19 cellular contexts compared by ENCODE assay signal in the genomic region with DNA sequence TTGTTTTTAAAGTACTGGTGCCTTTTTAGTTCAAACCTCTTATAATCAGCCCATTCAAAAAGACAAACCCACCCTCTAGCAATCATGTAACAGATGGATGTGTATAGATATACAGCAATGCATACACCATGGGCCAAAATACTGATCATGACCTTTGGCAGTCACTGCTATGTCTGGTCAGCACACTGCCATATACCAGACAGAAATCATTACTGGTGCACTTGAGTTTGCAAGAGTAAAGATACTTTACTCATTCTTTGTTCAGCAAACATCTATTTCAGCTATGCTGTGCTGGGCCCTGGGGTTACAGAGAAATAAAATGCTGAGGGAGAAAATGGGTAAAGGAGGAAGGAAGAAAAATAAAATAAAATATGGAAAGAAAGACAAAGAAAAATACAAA. TPM values are rescaled to one million over a fixed set of nuclear protein-coding genes. Genes with fewer than 3 reads are reported as not detected.
A peak's percentile ranks its signal among the peaks of the same experiment; 100 is the strongest.
DNase-seq lines count a peak whose midpoint lies in the region; ATAC-seq and TF ChIP-seq lines count a peak whose summit lies in the region.
"Had no signal": no experiment of that assay in that cellular context is flagged by ENCODE, and none has a peak within 500 bp of the region (broad histone marks: within the 10 kb centered on the region; RNA-seq: fewer than 3 reads in every experiment).

No MANE protein-coding gene starts in this region.

- peak overlapping the region; percentile 30 for H3K27ac ChIP-seq in HL-60 (replicated peaks)
- H3K27ac ChIP-seq: GM23248 had no signal

- no peaks in the 10 kb centered on the region for H3K27me3 ChIP-seq in HL-60 (ENCODE audit: insufficient read depth, poor library complexity, severe bottlenecking)
- H3K27me3 ChIP-seq: BE2C had no signal

- TF ChIP-seq CTCF in HL-60 (IDR thresholded peaks at IDR 0.05; ENCODE audit: insufficient read depth, low read length): no peak

- peaks cover 27% of the 10 kb centered on the region for H3K4me1 Mint-ChIP-seq in memory B cell
- peaks cover 38% of the 10 kb centered on the region for H3K4me1 Mint-ChIP-seq in stimulated activated effector memory CD8-positive, alpha-beta T cell treated with anti-CD3 and anti-CD28 coated beads, Interleukin-12 subunit alpha, Interleukin-12 subunit beta, amount 100 ng/mL, for 72 hours
- peaks cover 29% of the 10 kb centered on the region for H3K4me1 Mint-ChIP-seq in activated CD4-positive, alpha-beta T cell treated with anti-CD3 and anti-CD28 coated beads for 36 hours

- H3K36me3 Mint-ChIP-seq in memory B cell: peaks cover 1% of the 10 kb centered on the region
- H3K36me3 Mint-ChIP-seq in stimulated activated effector memory CD8-positive, alpha-beta T cell treated with anti-CD3 and anti-CD28 coated beads, Interleukin-12 subunit alpha, Interleukin-12 subunit beta, amount 100 ng/mL, for 72 hours: no peaks in the 10 kb centered on the region
- H3K36me3 Mint-ChIP-seq in activated CD4-positive, alpha-beta T cell treated with anti-CD3 and anti-CD28 coated beads for 36 hours (ENCODE audit: low read depth): peaks cover 13% of the 10 kb centered on the region
- H3K36me3 Mint-ChIP-seq: CD4-positive, CD25-positive, alpha-beta regulatory T cell; CD8-positive, alpha-beta memory T cell had no signal

- H3K9me3 Mint-ChIP-seq in memory B cell: peaks cover 4% of the 10 kb centered on the region
- peaks cover 6% of the 10 kb centered on the region for H3K9me3 Mint-ChIP-seq in stimulated activated effector memory CD8-positive, alpha-beta T cell treated with anti-CD3 and anti-CD28 coated beads, Interleukin-12 subunit alpha, Interleukin-12 subunit beta, amount 100 ng/mL, for 72 hours
- peaks cover 4% of the 10 kb centered on the region for H3K9me3 Mint-ChIP-seq in activated CD4-positive, alpha-beta T cell treated with anti-CD3 and anti-CD28 coated beads for 36 hours (ENCODE audit: low read depth)
- H3K9me3 Mint-ChIP-seq: CD8-positive, alpha-beta memory T cell; HFFc6 had no signal

- no peak overlapping the region for H3K4me3 Mint-ChIP-seq in memory B cell
- no peak overlapping the region for H3K4me3 Mint-ChIP-seq in stimulated activated effector memory CD8-positive, alpha-beta T cell treated with anti-CD3 and anti-CD28 coated beads, Interleukin-12 subunit alpha, Interleukin-12 subunit beta, amount 100 ng/mL, for 72 hours
- H3K4me3 Mint-ChIP-seq in activated CD4-positive, alpha-beta T cell treated with anti-CD3 and anti-CD28 coated beads for 36 hours: no peak overlapping the region
- H3K4me3 Mint-ChIP-seq: CD4-positive, CD25-positive, alpha-beta regulatory T cell; HFFc6; IgD-negative memory B cell had no signal

- no peak overlapping the region for H3K4me3 ChIP-seq in HL-60 (replicated peaks; ENCODE audit: insufficient read depth, low read length)
- H3K4me3 ChIP-seq: GM23248 had no signal

- intact Hi-C loops in activated CD4-positive, alpha-beta T cell treated with anti-CD3 and anti-CD28 coated beads for 36 hours (cut with DNase I, micrococcal nuclease): no loop called here

- peak; percentile 33 for ATAC-seq in left lobe of liver
- ATAC-seq in memory B cell (ENCODE audit: low read depth): no peak
- no peak for ATAC-seq in stimulated activated effector memory CD8-positive, alpha-beta T cell treated with anti-CD3 and anti-CD28 coated beads, Interleukin-12 subunit alpha, Interleukin-12 subunit beta, amount 100 ng/mL, for 72 hours
- no peak for ATAC-seq in GM18867 (IDR thresholded peaks at IDR 0.05; ENCODE audit: unreplicated experiment)
- ATAC-seq in activated CD4-positive, alpha-beta T cell treated with anti-CD3 and anti-CD28 coated beads for 36 hours: no peak
- ATAC-seq: HCT116 had no signal

- peak overlapping the region; percentile 28 for H3K27ac Mint-ChIP-seq in memory B cell
- H3K27ac Mint-ChIP-seq in stimulated activated effector memory CD8-positive, alpha-beta T cell treated with anti-CD3 and anti-CD28 coated beads, Interleukin-12 subunit alpha, Interleukin-12 subunit beta, amount 100 ng/mL, for 72 hours: peak overlapping the region; percentile 70
- H3K27ac Mint-ChIP-seq in activated CD4-positive, alpha-beta T cell treated with anti-CD3 and anti-CD28 coated beads for 36 hours: no peak overlapping the region
- H3K27ac Mint-ChIP-seq: CD4-positive, CD25-positive, alpha-beta regulatory T cell; HFFc6; IgD-negative memory B cell had no signal

- POLR2A ChIA-PET in activated CD4-positive, alpha-beta T cell treated with anti-CD3 and anti-CD28 coated beads for 36 hours (lab: Charles Lee): no interaction called here

- no peaks in the 10 kb centered on the region for H3K27me3 Mint-ChIP-seq in memory B cell
- no peaks in the 10 kb centered on the region for H3K27me3 Mint-ChIP-seq in activated CD4-positive, alpha-beta T cell treated with anti-CD3 and anti-CD28 coated beads for 36 hours
- H3K27me3 Mint-ChIP-seq: CD8-positive, alpha-beta memory T cell; IgD-negative memory B cell had no signal

- CTCF ChIA-PET in activated CD4-positive, alpha-beta T cell treated with anti-CD3 and anti-CD28 coated beads for 36 hours (lab: Charles Lee): interaction anchor here (1.0 kb wide), 2 partner anchors 47 to 131 kb away, joined by 3 read pairs; no protein-coding TSS in a partner anchor

- DNase-seq in HL-60 (ENCODE audit: low read depth in 1 of 2, low spot score in 1 of 2) (no peak), left lobe of liver (ENCODE audit: low spot score) (no peak), memory B cell (ENCODE audit: low spot score in 2 of 2) (no peak), COLO829 (ENCODE audit: low spot score) (no peak)
- DNase-seq in stimulated activated effector memory CD8-positive, alpha-beta T cell treated with anti-CD3 and anti-CD28 coated beads, Interleukin-12 subunit alpha, Interleukin-12 subunit beta, amount 100 ng/mL, for 72 hours (ENCODE audit: low spot score in 2 of 2): no peak
- DNase-seq in activated CD4-positive, alpha-beta T cell treated with anti-CD3 and anti-CD28 coated beads for 36 hours: no peak
- DNase-seq: ACHN; BE2C; C1 segment of cervical spinal cord; Caco-2; CD4-positive, CD25-positive, alpha-beta regulatory T cell; CD8-positive, alpha-beta memory T cell; GM23248; H7; HFFc6; KBM-7 had no signal

RNA-seq across cellular contexts. Expression of gene GFOD1, which starts 49.8 kb away (rescaled TPM):
- total RNA-seq in left lobe of liver: 9.6 TPM
- total RNA-seq in activated CD4-positive, alpha-beta T cell treated with anti-CD3 and anti-CD28 coated beads for 36 hours: 1 to 10 TPM; 4.2 to 5.8 TPM
